In the genomic region with DNA sequence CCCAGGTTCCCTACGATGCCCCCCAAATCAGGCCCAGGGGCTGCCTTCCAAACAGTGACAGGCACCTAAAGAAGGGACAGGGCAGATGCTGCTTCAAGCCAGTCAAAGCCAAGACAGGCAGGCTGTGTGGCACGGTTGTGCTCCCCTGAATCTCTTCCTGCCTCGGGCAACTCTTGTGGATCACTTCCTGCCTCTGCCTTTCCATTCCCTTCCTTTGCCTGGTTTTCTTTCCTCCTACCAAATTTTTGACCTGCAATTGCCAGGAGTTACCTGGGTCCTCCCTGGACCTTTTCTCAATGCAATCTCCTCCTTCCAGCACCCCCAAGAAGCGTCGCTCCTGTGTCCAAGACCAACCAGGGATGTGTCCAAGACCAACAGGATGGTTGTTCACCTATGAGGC, we compare ENCODE assay signal across 38 cellular contexts. TPM values are rescaled to one million over a fixed set of nuclear protein-coding genes. Genes with fewer than 3 reads are reported as not detected.
"Had no signal": no experiment of that assay in that cellular context is flagged by ENCODE, and none has a peak within 500 bp of the region (broad histone marks: within the 10 kb centered on the region; RNA-seq: fewer than 3 reads in every experiment).

No MANE protein-coding gene starts in this region.

- H3K4me3 ChIP-seq: colonic mucosa, esophagus muscularis mucosa, gastroesophageal sphincter, heart left ventricle, hepatocyte, left lung, mucosa of descending colon, neural progenitor cell, ovary, psoas muscle, sigmoid colon, testis, tibial artery had no signal

- ATAC-seq: foreskin keratinocyte; gastroesophageal sphincter; heart left ventricle; left cardiac atrium; left lung; mucosa of descending colon; psoas muscle; right cardiac atrium; stimulated activated effector memory CD8-positive, alpha-beta T cell treated with anti-CD3 and anti-CD28 coated beads, Interleukin-12 subunit alpha, Interleukin-12 subunit beta, amount 100 ng/mL, for 72 hours; stimulated activated naive CD8-positive, alpha-beta T cell treated with anti-CD3 and anti-CD28 coated beads, Interleukin-15, Interleukin-2, amounts not matched to agents 100 U/mL and 50 U/mL, for 24 hours had no signal

- H3K9me3 Mint-ChIP-seq: dendritic cell treated with granulocyte-macrophage colony-stimulating factor and Interleukin-4, amounts not matched to agents 40 ng/mL and 50 ng/mL, for 4 days; mesothelial cell of epicardium; naive B cell; natural killer cell treated with Interleukin-12 subunit alpha and Interleukin-12 subunit beta and Interleukin-15 and Interleukin-18, amount 100 ng/mL, for 72 hours; neural progenitor cell; stimulated activated effector memory CD8-positive, alpha-beta T cell treated with anti-CD3 and anti-CD28 coated beads, Interleukin-12 subunit alpha, Interleukin-12 subunit beta, amount 100 ng/mL, for 72 hours; type B pancreatic cell had no signal

- H3K36me3 Mint-ChIP-seq: naive B cell; natural killer cell treated with Interleukin-12 subunit alpha and Interleukin-12 subunit beta and Interleukin-15 and Interleukin-18, amount 100 ng/mL, for 72 hours; type B pancreatic cell had no signal

- H3K79me2 ChIP-seq: hepatocyte had no signal

- H3K9me3 ChIP-seq: colonic mucosa, esophagus muscularis mucosa, gastroesophageal sphincter, heart left ventricle, left lung, mucosa of descending colon, ovary, psoas muscle, sigmoid colon, testis, tibial artery had no signal

- H3K4me2 ChIP-seq: hepatocyte, neural progenitor cell had no signal

- H3K36me3 ChIP-seq: colonic mucosa, neural progenitor cell, ovary had no signal

- DNase-seq: colonic mucosa; effector memory CD4-positive, alpha-beta T cell; foreskin keratinocyte; heart left ventricle; left cardiac atrium; mesenchymal stem cell; mucosa of descending colon; naive B cell; nucleus accumbens; ovary; posterior cingulate gyrus; psoas muscle; right cardiac atrium; sigmoid colon; stimulated activated CD4-positive, alpha-beta T cell treated with anti-CD3 and anti-CD28 coated beads, Interleukin-2, amount 100 ng/mL, for 24 hours; stimulated activated CD4-positive, alpha-beta T cell treated with anti-CD3 and anti-CD28 coated beads, Interleukin-4, amount 100 ng/mL, for 24 hours; stimulated activated naive CD8-positive, alpha-beta T cell treated with anti-CD3 and anti-CD28 coated beads, Interleukin-15, Interleukin-2, amounts not matched to agents 100 U/mL and 50 U/mL, for 24 hours; testis; tibial artery had no signal

- H2AFZ ChIP-seq: hepatocyte, neural progenitor cell had no signal

- H3K9ac ChIP-seq: neural progenitor cell had no signal

- H3K27ac Mint-ChIP-seq: dendritic cell treated with granulocyte-macrophage colony-stimulating factor and Interleukin-4, amounts not matched to agents 40 ng/mL and 50 ng/mL, for 4 days; mesothelial cell of epicardium; natural killer cell treated with Interleukin-12 subunit alpha and Interleukin-12 subunit beta and Interleukin-15 and Interleukin-18, amount 100 ng/mL, for 72 hours; neural progenitor cell; stimulated activated effector memory CD8-positive, alpha-beta T cell treated with anti-CD3 and anti-CD28 coated beads, Interleukin-12 subunit alpha, Interleukin-12 subunit beta, amount 100 ng/mL, for 72 hours; type B pancreatic cell had no signal

- H3K27me3 ChIP-seq: colonic mucosa, esophagus muscularis mucosa, foreskin keratinocyte, gastroesophageal sphincter, heart left ventricle, hepatocyte, left lung, neural progenitor cell, ovary, sigmoid colon, testis, tibial artery had no signal

- H3K4me3 Mint-ChIP-seq: dendritic cell treated with granulocyte-macrophage colony-stimulating factor and Interleukin-4, amounts not matched to agents 40 ng/mL and 50 ng/mL, for 4 days; mesothelial cell of epicardium; naive B cell; natural killer cell treated with Interleukin-12 subunit alpha and Interleukin-12 subunit beta and Interleukin-15 and Interleukin-18, amount 100 ng/mL, for 72 hours; neural progenitor cell; stimulated activated effector memory CD8-positive, alpha-beta T cell treated with anti-CD3 and anti-CD28 coated beads, Interleukin-12 subunit alpha, Interleukin-12 subunit beta, amount 100 ng/mL, for 72 hours; type B pancreatic cell had no signal

- H3K4me1 Mint-ChIP-seq: mesothelial cell of epicardium; naive B cell; stimulated activated effector memory CD8-positive, alpha-beta T cell treated with anti-CD3 and anti-CD28 coated beads, Interleukin-12 subunit alpha, Interleukin-12 subunit beta, amount 100 ng/mL, for 72 hours had no signal

- H3K27ac ChIP-seq: colonic mucosa, esophagus muscularis mucosa, foreskin keratinocyte, gastroesophageal sphincter, heart left ventricle, hepatocyte, left lung, neural progenitor cell, ovary, psoas muscle, sigmoid colon, testis, tibial artery had no signal

- H3K4me1 ChIP-seq: colonic mucosa, esophagus muscularis mucosa, gastroesophageal sphincter, heart left ventricle, left lung, neural progenitor cell, psoas muscle, sigmoid colon, testis, tibial artery had no signal

- H3K27me3 Mint-ChIP-seq: dendritic cell treated with granulocyte-macrophage colony-stimulating factor and Interleukin-4, amounts not matched to agents 40 ng/mL and 50 ng/mL, for 4 days; naive B cell; natural killer cell treated with Interleukin-12 subunit alpha and Interleukin-12 subunit beta and Interleukin-15 and Interleukin-18, amount 100 ng/mL, for 72 hours; type B pancreatic cell had no signal

RNA-seq across cellular contexts. Expression of a gene that starts 5.5 kb away (rescaled TPM):
- total RNA-seq: colonic mucosa; endothelial cell of umbilical vein; epithelial cell of proximal tubule; esophagus muscularis mucosa; fibroblast of lung; foreskin keratinocyte; gastroesophageal sphincter; heart left ventricle; hepatocyte; kidney epithelial cell; left cardiac atrium; lower leg skin; lung microvascular endothelial cell; mesothelial cell of epicardium; mucosa of descending colon; natural killer cell treated with Interleukin-12 subunit alpha and Interleukin-12 subunit beta and Interleukin-15 and Interleukin-18, amount 100 ng/mL, for 72 hours; psoas muscle; renal cortical epithelial cell; right cardiac atrium; sigmoid colon; skeletal muscle tissue; urinary bladder had no signal
- polyA plus RNA-seq: endothelial cell of umbilical vein, fibroblast of lung, foreskin keratinocyte, heart left ventricle, hepatocyte, ovary, psoas muscle, right cardiac atrium, sigmoid colon, urinary bladder had no signal

RNA-seq across cellular contexts. Expression of a gene that starts 15.6 kb away (rescaled TPM):
- total RNA-seq: colonic mucosa; endothelial cell of umbilical vein; epithelial cell of proximal tubule; esophagus muscularis mucosa; fibroblast of lung; foreskin keratinocyte; gastroesophageal sphincter; heart left ventricle; hepatocyte; kidney epithelial cell; left cardiac atrium; left lung; lower leg skin; lung microvascular endothelial cell; mesothelial cell of epicardium; mucosa of descending colon; natural killer cell treated with Interleukin-12 subunit alpha and Interleukin-12 subunit beta and Interleukin-15 and Interleukin-18, amount 100 ng/mL, for 72 hours; ovary; psoas muscle; renal cortical epithelial cell; right cardiac atrium; sigmoid colon; skeletal muscle tissue; testis; urinary bladder had no signal
- polyA plus RNA-seq: endothelial cell of umbilical vein, fibroblast of lung, foreskin keratinocyte, heart left ventricle, hepatocyte, ovary, psoas muscle, right cardiac atrium, sigmoid colon, urinary bladder had no signal
